24 cellular contexts compared by ENCODE assay signal in genomic region chr16:59111280-59111679, GRCh38.
DNase-seq lines count a peak whose midpoint lies in the region; ATAC-seq, FAIRE-seq and TF ChIP-seq lines count a peak whose summit lies in the region.
"Had no signal": no experiment of that assay in that cellular context is flagged by ENCODE, and none has a peak within 500 bp of the region (broad histone marks: within the 10 kb centered on the region; RNA-seq: fewer than 3 reads in every experiment).

No MANE protein-coding gene starts in this region.

- H2BK12ac ChIP-seq in trophoblast cell (ENCODE audit: low read length), result no peak overlapping the region

- H3K4me3 ChIP-seq in A549, result no peak overlapping the region
- no peak overlapping the region for H3K4me3 ChIP-seq in mesendoderm (ENCODE audit: low read length)
- H3K4me3 ChIP-seq in trophoblast cell (ENCODE audit: low read depth, low read length), result no peak overlapping the region
- H3K4me3 ChIP-seq: BLaER1, GM12878 had no signal

- H3K14ac ChIP-seq in trophoblast cell (ENCODE audit: low read length), result no peak overlapping the region

- H3K18ac ChIP-seq in mesendoderm (ENCODE audit: low read length) (no peak overlapping the region), trophoblast cell (ENCODE audit: low read length) (no peak overlapping the region)

- no peak overlapping the region for H4K91ac ChIP-seq in trophoblast cell (ENCODE audit: low read depth, low read length)

- H3K27me3 ChIP-seq in mesendoderm (ENCODE audit: insufficient read depth, low read length, poor library complexity) (no peaks in the 10 kb centered on the region), trophoblast cell (ENCODE audit: insufficient read depth, low read length) (no peaks in the 10 kb centered on the region)
- H3K27me3 ChIP-seq: BE2C, BLaER1 had no signal

- no peak for FAIRE-seq in A549 (lab: Jason Lieb, UNC)
- FAIRE-seq: GM12878, GM12892, GM18507 had no signal

- H2AK5ac ChIP-seq in mesendoderm (ENCODE audit: low read length) (no peak overlapping the region), trophoblast cell (ENCODE audit: low read length) (no peak overlapping the region)

- H3K36me3 ChIP-seq in mesendoderm (ENCODE audit: control insufficient read depth, insufficient read depth, low read length) (no peaks in the 10 kb centered on the region), trophoblast cell (ENCODE audit: control insufficient read depth in 1 of 2, insufficient read depth in 2 of 2, low read length in 2 of 2) (no peaks in the 10 kb centered on the region)
- H3K36me3 ChIP-seq: BE2C, BLaER1 had no signal

- no peak overlapping the region for H4K8ac ChIP-seq in mesendoderm (ENCODE audit: low read depth, low read length)
- H4K8ac ChIP-seq in trophoblast cell (ENCODE audit: low read depth, low read length), result no peak overlapping the region

- no peak overlapping the region for H3K4ac ChIP-seq in mesendoderm (ENCODE audit: low read depth, low read length)
- H3K4ac ChIP-seq in trophoblast cell (ENCODE audit: low read depth, low read length), result no peak overlapping the region

- POLR2A ChIA-PET in A549 (lab: Yijun Ruan, JAX), result no interaction called here

- CTCF ChIA-PET in A549 (lab: Yijun Ruan, JAX), result no interaction called here

- H3K79me2 ChIP-seq in mesendoderm (ENCODE audit: control insufficient read depth, insufficient read depth, low read length) (no peaks in the 10 kb centered on the region), trophoblast cell (ENCODE audit: control insufficient read depth, insufficient read depth, low read length, poor library complexity) (no peaks in the 10 kb centered on the region)

- DNase-seq in A549 (ENCODE audit: low read depth in 1 of 2, low spot score in 1 of 2) (no peak), mesendoderm (peak; percentile 79), trophoblast cell (no peak), NCI-H774 (lab: John Stamatoyannopoulos, UW) (no peak), pons (ENCODE audit: low spot score) (no peak)
- DNase-seq: ACHN; BE2C; C1 segment of cervical spinal cord; CD4-positive, alpha-beta memory T cell; CD4-positive, CD25-positive, alpha-beta regulatory T cell; CD8-positive, alpha-beta memory T cell; COR-L47; DMS 273 treated with DMSO at 0.1 percent for 48 hours; DMS153; DMS53; DMS79; DND-41; EL; GDM1 had no signal

- H2BK5ac ChIP-seq in mesendoderm (ENCODE audit: low read length), result no peak overlapping the region
- H2BK5ac ChIP-seq in trophoblast cell (ENCODE audit: low read depth, low read length, poor library complexity), result no peak overlapping the region

- H4K5ac ChIP-seq in mesendoderm (ENCODE audit: low read length), result no peak overlapping the region

- H3K23ac ChIP-seq in mesendoderm (ENCODE audit: low read length), result no peak overlapping the region
- H3K23ac ChIP-seq in trophoblast cell (ENCODE audit: low read length), result no peak overlapping the region

- peaks cover 14% of the 10 kb centered on the region for H3K4me1 ChIP-seq in A549
- peaks cover 7% of the 10 kb centered on the region for H3K4me1 ChIP-seq in mesendoderm (ENCODE audit: control insufficient read depth, low read depth, low read length)
- no peaks in the 10 kb centered on the region for H3K4me1 ChIP-seq in trophoblast cell (ENCODE audit: control insufficient read depth in 1 of 2, insufficient read depth in 2 of 2, low read length in 2 of 2)
- H3K4me1 ChIP-seq: BE2C, BLaER1 had no signal

- no peak overlapping the region for H2BK15ac ChIP-seq in mesendoderm (replicated peaks; ENCODE audit: low read depth)

- no peak for TF ChIP-seq EP300 in A549 (IDR thresholded peaks at IDR 0.05)

- no peak overlapping the region for H2BK120ac ChIP-seq in mesendoderm (ENCODE audit: low read depth, low read length)
- H2BK120ac ChIP-seq in trophoblast cell (ENCODE audit: insufficient read depth, low read length, poor library complexity), result no peak overlapping the region

- H3K27ac ChIP-seq in A549 (no peak overlapping the region), mesendoderm (ENCODE audit: low read depth, low read length) (no peak overlapping the region), trophoblast cell (ENCODE audit: low read depth, low read length) (no peak overlapping the region)
- H3K27ac ChIP-seq: 22Rv1, BLaER1 had no signal

- H4K12ac ChIP-seq in trophoblast cell (ENCODE audit: low read depth, low read length), result no peak overlapping the region

- no peak for TF ChIP-seq CTCF in A549 (IDR thresholded peaks at IDR 0.05)

- no peak overlapping the region for H3K9ac ChIP-seq in mesendoderm (ENCODE audit: low read length)
- H3K9ac ChIP-seq in trophoblast cell (ENCODE audit: low read length), result peak overlapping the region; percentile 33
- H3K9ac ChIP-seq: BLaER1 had no signal

- no peak overlapping the region for H3K56ac ChIP-seq in mesendoderm (ENCODE audit: low read length)

- no peak overlapping the region for H2AFZ ChIP-seq in trophoblast cell (ENCODE audit: insufficient read depth, low read length, poor library complexity)

- no peak for TF ChIP-seq POLR2A in A549 (IDR thresholded peaks at IDR 0.05; ENCODE audit: low read length)

- H3K4me2 ChIP-seq in A549, result no peak overlapping the region
- H3K4me2 ChIP-seq in mesendoderm (ENCODE audit: low read length), result no peak overlapping the region
- no peak overlapping the region for H3K4me2 ChIP-seq in trophoblast cell (ENCODE audit: low read length)
- H3K4me2 ChIP-seq: BLaER1 had no signal

- H3K9me3 ChIP-seq in A549 (no peaks in the 10 kb centered on the region), trophoblast cell (ENCODE audit: insufficient read depth, low read depth, low read length) (no peaks in the 10 kb centered on the region)
- H3K9me3 ChIP-seq: BE2C, BLaER1 had no signal

- H3K79me1 ChIP-seq in mesendoderm (ENCODE audit: low read length) (no peaks in the 10 kb centered on the region), trophoblast cell (ENCODE audit: low read length) (no peaks in the 10 kb centered on the region)

- no peak for ATAC-seq in A549
- ATAC-seq: GM12878 had no signal

- no peak for TF ChIP-seq RAD21 in A549 (conservative IDR thresholded peaks at IDR 0.05 in 1 of 2, IDR thresholded peaks at IDR 0.05 in 1 of 2)

TF ChIP-seq in A549, 52 proteins besides CTCF, POLR2A, EP300 and RAD21:
- TF ChIP-seq ESRRA (IDR thresholded peaks at IDR 0.05; ENCODE audit: borderline replicate concordance, low read length) (no peak), HOXB13 (CRISPR knock-in tag; IDR thresholded peaks at IDR 0.05; ENCODE audit: low read depth) (no peak), GATA3 (IDR thresholded peaks at IDR 0.05; ENCODE audit: borderline replicate concordance) (peak; percentile 40)
